In genomic region chr3:112958749-112959560, GRCh38 we compare ENCODE assay signal across 11 cellular contexts. TPM values are rescaled to one million over a fixed set of nuclear protein-coding genes. Genes with fewer than 3 reads are reported as not detected.
DNase-seq lines count a peak whose midpoint lies in the region; ATAC-seq and TF ChIP-seq lines count a peak whose summit lies in the region.
"Had no signal": no experiment of that assay in that cellular context is flagged by ENCODE, and none has a peak within 500 bp of the region (broad histone marks: within the 10 kb centered on the region; RNA-seq: fewer than 3 reads in every experiment).

No MANE protein-coding gene starts in this region.

- H3K27me3 Mint-ChIP-seq in immature natural killer cell (ENCODE audit: low read depth in 3 of 3), result no peaks in the 10 kb centered on the region

- DNase-seq in GM12865 (ENCODE audit: low read depth) (peak; percentile 53), erythroblast (lab: John Stamatoyannopoulos, UW) (peak; percentile 50 to 69), middle frontal gyrus (ENCODE audit: extremely low spot score, low spot score) (no peak), posterior cingulate gyrus (no peak), immature natural killer cell (no peak)
- DNase-seq: HCEC 1CT, SIG-M5 had no signal

- ATAC-seq in GM19395 (IDR thresholded peaks at IDR 0.05; ENCODE audit: unreplicated experiment), result peak; percentile 80
- peak; percentile 79 for ATAC-seq in HG03565 (IDR thresholded peaks at IDR 0.05; ENCODE audit: unreplicated experiment)
- ATAC-seq in HG03097 (IDR thresholded peaks at IDR 0.05; ENCODE audit: low FRiP score, unreplicated experiment), result no peak

- H3K36me3 Mint-ChIP-seq in immature natural killer cell, result peaks cover 9 to 14% (median 10%) of the 10 kb centered on the region in 3 donors

- intact Hi-C loops in posterior cingulate gyrus (cut with DNase I), result no loop called here

- TF ChIP-seq CTCF in GM12865 (IDR thresholded peaks at IDR 0.05; ENCODE audit: insufficient read depth, low read depth, low read length, missing control alignments), result no peak

- peak overlapping the region; percentile 15; the same call in 1 of the 2 replicates for H3K4me3 ChIP-seq in GM12865 (ENCODE audit: low read depth, low read length)
- H3K4me3 ChIP-seq: thoracic aorta had no signal

- no peak for TF ChIP-seq POLR2A in erythroblast (IDR thresholded peaks at IDR 0.05; ENCODE audit: low read length)

- no peak overlapping the region for H3K27ac Mint-ChIP-seq in immature natural killer cell

- H3K4me3 Mint-ChIP-seq in immature natural killer cell, result peak overlapping the region in 2 of 5 donors; percentile 15 to 44

- H3K4me1 Mint-ChIP-seq in immature natural killer cell, result peaks cover 0 to 12% of the 10 kb centered on the region in 2 donors

- peaks cover 0 to 18% (median 12%) of the 10 kb centered on the region in 6 donors for H3K9me3 Mint-ChIP-seq in immature natural killer cell

RNA-seq across cellular contexts. Expression of gene CD200R1, which starts 15.9 kb away (rescaled TPM):
- 1 to 10 TPM; 1.4 to 1.9 (median 1.7) TPM for polyA plus RNA-seq in immature natural killer cell

RNA-seq across cellular contexts. Expression of gene GTPBP8, which starts 31.8 kb away (rescaled TPM):
- 10 to 100 TPM; 14.5 to 34.9 (median 28.3) TPM for polyA plus RNA-seq in immature natural killer cell

Comparison
In these comparisons a context has a peak if more than half of its experiments do, and no peak if none do; other contexts are left out.
1. DNase-seq: peak in GM12865 (single experiment) and erythroblast (2 of 2); none in middle frontal gyrus (single experiment), posterior cingulate gyrus (0 of 10) and immature natural killer cell (0 of 3).